In genomic region chr5:179620703-179621350, GRCh38 we compare ENCODE assay signal across 8 cellular contexts. TPM values are rescaled to one million over a fixed set of nuclear protein-coding genes. Genes with fewer than 3 reads are reported as not detected.
DNase-seq lines count a peak whose midpoint lies in the region; ATAC-seq, FAIRE-seq and TF ChIP-seq lines count a peak whose summit lies in the region.

No MANE protein-coding gene starts in this region.

- H3K27me3 Mint-ChIP-seq in activated CD8-positive, alpha-beta memory T cell treated with anti-CD3 and anti-CD28 coated beads, Interleukin-2, amount 10 ng/mL, durations not matched to agents 7 days and 5 days: peaks cover 3% of the 10 kb centered on the region

- peaks cover 67% of the 10 kb centered on the region for H3K36me3 Mint-ChIP-seq in activated CD8-positive, alpha-beta memory T cell treated with anti-CD3 and anti-CD28 coated beads, Interleukin-2, amount 10 ng/mL, durations not matched to agents 7 days and 5 days
- peaks cover 77 to 86% of the 10 kb centered on the region in 2 donors for H3K36me3 Mint-ChIP-seq in activated naive CD4-positive, alpha-beta T cell treated with anti-CD3 and anti-CD28 coated beads, Interleukin-2, amount 50 U/mL, for 72 hours

- FAIRE-seq in small intestine (lab: Jason Lieb, UNC): no peak

- CTCF ChIA-PET in activated CD8-positive, alpha-beta memory T cell treated with anti-CD3 and anti-CD28 coated beads, Interleukin-2, amount 10 ng/mL, durations not matched to agents 7 days and 5 days (lab: Charles Lee): interaction anchor here (1.3 to 4.1 kb wide), 3 partner anchors 8 to 181 kb away, joined by 4 to 35 read pairs (median 5); no protein-coding TSS in a partner anchor

- WGBS in small intestine, 3 donors: 0 to 6% (median 4%) methylated on average over 5 of the region's 5 CpGs

- H3K4me3 Mint-ChIP-seq in activated CD8-positive, alpha-beta memory T cell treated with anti-CD3 and anti-CD28 coated beads, Interleukin-2, amount 10 ng/mL, durations not matched to agents 7 days and 5 days: peak overlapping the region; percentile 96

- DNase-seq in activated CD8-positive, alpha-beta memory T cell treated with anti-CD3 and anti-CD28 coated beads, Interleukin-2, amount 10 ng/mL, durations not matched to agents 7 days and 5 days: no peak
- DNase-seq in activated CD8-positive, alpha-beta memory T cell treated with anti-CD3 and anti-CD28 coated beads, Interleukin-2, amount 50 U/mL, for 48 hours: no peak
- DNase-seq in activated naive CD4-positive, alpha-beta T cell treated with anti-CD3 and anti-CD28 coated beads, Interleukin-2, amount 50 U/mL, for 72 hours (ENCODE audit: low spot score in 2 of 2): no peak
- DNase-seq in iris pigment epithelial cell (ENCODE audit: low read depth) (peak; percentile 37), thoracic aorta (ENCODE audit: low spot score) (no peak), HK-2 (ENCODE audit: unreplicated experiment) (no peak), small intestine (no peak)

- H3K36me3 ChIP-seq in thoracic aorta (peaks cover 43% of the 10 kb centered on the region), small intestine (ENCODE audit: control insufficient read depth in 2 of 2, insufficient read depth in 2 of 2, low read length in 2 of 2) (peaks cover 21 to 30% of the 10 kb centered on the region in 2 donors)

- H3K9me3 ChIP-seq in thoracic aorta (no peaks in the 10 kb centered on the region), small intestine (ENCODE audit: control insufficient read depth, low read depth) (no peaks in the 10 kb centered on the region)

- ATAC-seq in activated CD8-positive, alpha-beta memory T cell treated with anti-CD3 and anti-CD28 coated beads, Interleukin-2, amount 10 ng/mL, durations not matched to agents 7 days and 5 days: no peak
- no peak for ATAC-seq in activated naive CD4-positive, alpha-beta T cell treated with anti-CD3 and anti-CD28 coated beads, Interleukin-2, amount 50 U/mL, for 72 hours
- no peak for ATAC-seq in thoracic aorta (ENCODE audit: insufficient number of reproducible peaks, low FRiP score, low read depth)
- ATAC-seq in GM21576 (IDR thresholded peaks at IDR 0.05; ENCODE audit: unreplicated experiment): no peak

- H3K4me1 ChIP-seq in thoracic aorta (ENCODE audit: control insufficient read depth in 1 of 2, low read depth in 2 of 2) (peaks cover 51 to 63% of the 10 kb centered on the region in 2 donors), small intestine (ENCODE audit: control insufficient read depth in 2 of 2, insufficient read depth in 1 of 2, low read depth in 1 of 2, low read length in 1 of 2) (peaks cover 0 to 3% of the 10 kb centered on the region in 2 donors)

- H3K4me3 ChIP-seq in thoracic aorta: peak overlapping the region; percentile 100
- peak overlapping the region in 1 of 2 donors; percentile 80 for H3K4me3 ChIP-seq in small intestine (ENCODE audit: low read depth in 1 of 2, low read length in 2 of 2)

- H3K27ac ChIP-seq in thoracic aorta: peak overlapping the region; percentile 36 to 79
- peak overlapping the region in 1 of 2 donors; percentile 8 for H3K27ac ChIP-seq in small intestine (ENCODE audit: low read depth in 1 of 2, low read length in 1 of 2)

- H3K4me1 Mint-ChIP-seq in activated CD8-positive, alpha-beta memory T cell treated with anti-CD3 and anti-CD28 coated beads, Interleukin-2, amount 10 ng/mL, durations not matched to agents 7 days and 5 days: peaks cover 61% of the 10 kb centered on the region

- no peak for TF ChIP-seq CTCF in thoracic aorta (IDR thresholded peaks at IDR 0.05)

- no peaks in the 10 kb centered on the region for H3K9me3 Mint-ChIP-seq in activated CD8-positive, alpha-beta memory T cell treated with anti-CD3 and anti-CD28 coated beads, Interleukin-2, amount 10 ng/mL, durations not matched to agents 7 days and 5 days (ENCODE audit: low read depth)
- no peaks in the 10 kb centered on the region for H3K9me3 Mint-ChIP-seq in activated naive CD4-positive, alpha-beta T cell treated with anti-CD3 and anti-CD28 coated beads, Interleukin-2, amount 50 U/mL, for 72 hours

- H3K27me3 ChIP-seq in thoracic aorta (replicated peaks; ENCODE audit: insufficient read depth) (no peaks in the 10 kb centered on the region), small intestine (ENCODE audit: control insufficient read depth in 2 of 2, insufficient read depth in 2 of 2, low read length in 2 of 2) (no peaks in the 10 kb centered on the region)

- H3K27ac Mint-ChIP-seq in activated CD8-positive, alpha-beta memory T cell treated with anti-CD3 and anti-CD28 coated beads, Interleukin-2, amount 10 ng/mL, durations not matched to agents 7 days and 5 days: peak overlapping the region; percentile 87
- peak overlapping the region; percentile 99 to 100 for H3K27ac Mint-ChIP-seq in activated naive CD4-positive, alpha-beta T cell treated with anti-CD3 and anti-CD28 coated beads, Interleukin-2, amount 50 U/mL, for 72 hours

RNA-seq across cellular contexts. Expression of gene HNRNPH1, which starts 2.6 kb away (rescaled TPM):
- 1,000 to 10,000 TPM in 1 of 2 experiments, 100 to 1,000 TPM in 1; 811 to 1,007 TPM for total RNA-seq in activated CD8-positive, alpha-beta memory T cell treated with anti-CD3 and anti-CD28 coated beads, Interleukin-2, amount 10 ng/mL, durations not matched to agents 7 days and 5 days
- total RNA-seq in activated naive CD4-positive, alpha-beta T cell treated with anti-CD3 and anti-CD28 coated beads, Interleukin-2, amount 50 U/mL, for 72 hours: 100 to 1,000 TPM; 925 to 947 TPM
- 100 to 1,000 TPM; 442 to 785 TPM for total RNA-seq in thoracic aorta
- 100 to 1,000 TPM in 2 of 3 donors, 10 to 100 TPM in 1; 97.5 to 190 (median 176) TPM for polyA plus RNA-seq in small intestine
